In the genomic region with DNA sequence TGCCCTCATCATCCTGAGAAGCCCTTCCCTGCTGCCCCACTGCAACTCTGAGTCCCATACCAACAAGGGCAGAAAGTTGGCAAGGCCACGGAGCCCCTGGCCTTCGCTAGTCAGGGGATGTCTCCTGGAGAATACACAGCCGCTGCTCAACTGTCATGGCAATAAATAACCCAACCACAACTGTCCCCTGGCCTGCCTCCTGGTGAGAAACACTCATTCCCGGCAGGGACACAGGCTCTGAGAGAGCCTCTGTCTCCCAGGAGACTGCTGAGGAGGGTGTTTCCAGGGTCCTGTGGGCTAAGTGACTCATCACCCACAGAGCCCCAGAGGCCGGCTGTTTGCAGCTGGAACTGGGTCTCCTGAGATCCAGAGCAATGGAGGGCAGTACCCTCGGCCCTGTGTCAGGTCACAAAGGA, we compare ENCODE assay signal across 8 cellular contexts.
A peak's percentile ranks its signal among the peaks of the same experiment; 100 is the strongest.
DNase-seq lines count a peak whose midpoint lies in the region; ATAC-seq and TF ChIP-seq lines count a peak whose summit lies in the region.

No MANE protein-coding gene starts in this region.

- ATAC-seq in GM19463 (IDR thresholded peaks at IDR 0.05; ENCODE audit: unreplicated experiment): peak; percentile 74
- ATAC-seq in HG03439 (IDR thresholded peaks at IDR 0.05; ENCODE audit: unreplicated experiment): peak; percentile 68

- peak; percentile 75 for DNase-seq in AG08396 (ENCODE audit: low spot score)
- DNase-seq in cardiac fibroblast (ENCODE audit: low read depth in 2 of 2): peak; percentile 47 to 68
- no peak for DNase-seq in NCI-H2107 treated with DMSO at 0.1 percent for 48 hours (lab: John Stamatoyannopoulos, UW; ENCODE audit: unreplicated experiment)
- no peak for DNase-seq in cortex of kidney (lab: John Stamatoyannopoulos, UW)
- no peak for DNase-seq in medulla oblongata (ENCODE audit: extremely low spot score)
- DNase-seq in NCI-H146 treated with DMSO at 0.1 percent for 48 hours (lab: John Stamatoyannopoulos, UW; ENCODE audit: unreplicated experiment): no peak

- H3K4me3 ChIP-seq in cardiac fibroblast (replicated peaks in 1 of 2; ENCODE audit: low read depth in 2 of 2, low read length in 2 of 2): no peak overlapping the region

- TF ChIP-seq CTCF in cardiac fibroblast (IDR thresholded peaks at IDR 0.05; ENCODE audit: low read depth, low read length): no peak

Comparison
In these comparisons a context has a peak if more than half of its experiments do, and no peak if none do; other contexts are left out.
1. DNase-seq: peak in AG08396 (single experiment) and cardiac fibroblast (2 of 2); none in NCI-H2107 treated with DMSO at 0.1 percent for 48 hours (single experiment), cortex of kidney (single experiment), medulla oblongata (single experiment) and NCI-H146 treated with DMSO at 0.1 percent for 48 hours (single experiment).